Comparison of ENCODE assay signal across 7 cellular contexts in the genomic region with DNA sequence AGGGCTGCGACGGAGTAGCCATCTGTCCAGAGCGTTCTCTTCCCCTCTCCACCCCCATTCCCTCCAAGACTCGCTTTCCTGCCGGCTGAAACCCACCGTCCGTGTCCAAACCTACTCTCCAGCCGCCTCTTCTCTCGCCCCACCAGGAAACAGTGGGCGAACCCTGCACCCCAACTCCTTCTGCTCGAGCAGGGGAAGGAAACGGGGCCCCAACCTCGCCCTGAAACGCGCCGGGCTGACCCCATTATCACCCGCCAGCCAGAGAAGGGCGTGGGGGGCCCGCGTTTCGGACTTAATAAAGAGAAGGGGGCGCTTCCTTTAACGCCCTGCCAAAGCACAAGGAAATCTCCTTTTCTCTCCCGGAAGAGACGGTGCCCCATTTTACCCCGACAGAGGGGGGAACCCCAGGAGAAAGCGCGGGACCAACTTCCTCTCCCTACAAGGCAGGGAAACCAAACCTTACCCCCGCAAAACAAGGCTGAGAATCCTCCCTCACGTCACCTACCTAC. TPM values are rescaled to one million over a fixed set of nuclear protein-coding genes. Genes with fewer than 3 reads are reported as not detected.
DNase-seq lines count a peak whose midpoint lies in the region; ATAC-seq, FAIRE-seq and TF ChIP-seq lines count a peak whose summit lies in the region.

No MANE protein-coding gene starts in this region.

- peak overlapping the region; percentile 100 for H3K9ac ChIP-seq in HepG2 (ENCODE audit: insufficient read depth, low read depth, low read length)

- no peak for TF ChIP-seq RAD21 in HepG2 (CRISPR knock-in tag; IDR thresholded peaks at IDR 0.05)

- no peak overlapping the region for H2AFZ ChIP-seq in HepG2 (ENCODE audit: low read length)

- no peak for TF ChIP-seq EP300 in HepG2 (IDR thresholded peaks at IDR 0.05; ENCODE audit: low read depth in 2 of 2, low read length in 2 of 2)
- no peak for TF ChIP-seq EP300 in HepG2 (CRISPR knock-in tag; IDR thresholded peaks at IDR 0.05; ENCODE audit: borderline replicate concordance)

- H3K9me3 ChIP-seq in HepG2 (ENCODE audit: low read length): no peaks in the 10 kb centered on the region

- peaks cover 54 to 57% (median 55%) of the 10 kb centered on the region in 3 donors for H3K4me1 Mint-ChIP-seq in T-cell

- no TSS peak for BruUV-seq in HepG2 (replicated peaks; lab: Mats Ljungman, UMichigan)

- peaks cover 18% of the 10 kb centered on the region for H3K36me3 Mint-ChIP-seq in T-cell

- H3K79me2 ChIP-seq in HepG2 (ENCODE audit: insufficient read depth, low read length): peaks cover 49% of the 10 kb centered on the region

- H3K27ac ChIP-seq in brain microvascular endothelial cell: peak overlapping the region; percentile 99
- H3K27ac ChIP-seq in HepG2 (ENCODE audit: extremely low read length, insufficient read depth, low read length): peak overlapping the region; percentile 100

- H3K36me3 ChIP-seq in H7 (replicated peaks; ENCODE audit: control insufficient read depth, insufficient read depth, low read length) (peaks cover 3% of the 10 kb centered on the region), brain microvascular endothelial cell (replicated peaks) (no peaks in the 10 kb centered on the region), HepG2 (replicated peaks in 1 of 2; ENCODE audit: control insufficient read depth in 1 of 2, insufficient read depth in 2 of 2, low read length in 2 of 2) (peaks cover 0 to 1% of the 10 kb centered on the region in 2 experiments; a peak in 1 of 5 replicates)

- no peaks in the 10 kb centered on the region for H3K9me3 Mint-ChIP-seq in T-cell

- H4K20me1 ChIP-seq in HepG2 (ENCODE audit: insufficient read depth, low read length): no peaks in the 10 kb centered on the region; the same call in 1 of the 2 replicates

- H3K4me3 ChIP-seq in H7 (ENCODE audit: insufficient read depth, low read depth, low read length) (peak overlapping the region; percentile 91), brain microvascular endothelial cell (ENCODE audit: low read depth, low read length) (peak overlapping the region; percentile 94), HepG2 (replicated peaks in 1 of 3; ENCODE audit: insufficient read depth in 1 of 3, low read depth in 2 of 3, low read length in 3 of 3) (peak overlapping the region; percentile 85 to 94 (median 88))

- no peaks in the 10 kb centered on the region for H3K27me3 Mint-ChIP-seq in T-cell

- H3K27me3 ChIP-seq in H7 (ENCODE audit: control insufficient read depth, insufficient read depth, low read length) (no peaks in the 10 kb centered on the region), brain microvascular endothelial cell (replicated peaks) (no peaks in the 10 kb centered on the region), HepG2 (ENCODE audit: control insufficient read depth in 1 of 2, insufficient read depth in 2 of 2, low read length in 2 of 2) (no peaks in the 10 kb centered on the region; a peak in 1 of 5 replicates)

- no peak for ATAC-seq in T-cell (replicated peaks in 1 of 4)
- ATAC-seq in HepG2: no peak
- no peak for ATAC-seq in HG02678 (IDR thresholded peaks at IDR 0.05; ENCODE audit: unreplicated experiment)
- no peak for ATAC-seq in HG03469 (IDR thresholded peaks at IDR 0.05; ENCODE audit: unreplicated experiment)

- in situ Hi-C loops in brain microvascular endothelial cell (cut with HindIII; ENCODE audit: low pct_ligation_motif_present, low sequenced_read_pairs) (no loop called here), HepG2 (cut with HindIII; ENCODE audit: extremely low pct_ligation_motif_present, low pct_unique_long_range_greater_than_20kb) (no loop called here)

- WGBS in HepG2 (ENCODE audit: low lambda C conversion rate): 2% methylated on average over 20 of the region's 30 CpGs

- intact Hi-C loops in HepG2 (cut with micrococcal nuclease; ENCODE audit: unreplicated experiment): no loop called here

- peak overlapping the region; percentile 92 to 99 (median 95) for H3K4me3 Mint-ChIP-seq in T-cell

- TF ChIP-seq POLR2A in HepG2 (IDR thresholded peaks at IDR 0.05; ENCODE audit: insufficient read depth in 1 of 2, low read depth in 2 of 2, low read length in 2 of 2): peak; percentile 2 to 28; a peak in 2 of 4 replicates

- H3K4me2 ChIP-seq in HepG2 (ENCODE audit: low read depth, low read length): peak overlapping the region; percentile 97

- CTCF ChIA-PET in T-cell (lab: Charles Lee): no interaction called here
- CTCF ChIA-PET in HepG2 (lab: Yijun Ruan, JAX; ENCODE audit: low intra/inter-chr PET ratio, low total read pairs): no interaction called here

- DNase-seq in H7 (no peak), T-cell (peak; percentile 19 to 62 (median 41)), brain microvascular endothelial cell (no peak), HepG2 (ENCODE audit: low spot score) (no peak)
- peak; percentile 17 for DNase-seq in stimulated activated CD8-positive, alpha-beta memory T cell treated with anti-CD3 and anti-CD28 coated beads, Interleukin-7, amount 100 ng/mL, for 24 hours (ENCODE audit: low read depth)

- TF ChIP-seq CTCF in brain microvascular endothelial cell (IDR thresholded peaks at IDR 0.05; ENCODE audit: low read depth, low read length, missing control alignments) (no peak), HepG2 (CRISPR knock-in tag; IDR thresholded peaks at IDR 0.05) (no peak)

- no peak for FAIRE-seq in HepG2 (lab: Jason Lieb, UNC)

- POLR2A ChIA-PET in T-cell (lab: Charles Lee) (interaction anchor here in 1 of 2 donors (0.6 kb wide), 1 partner anchor 1882 kb away, joined by 3 read pairs; the partner anchor contains the start of gene RUVBL2), HepG2 (lab: Yijun Ruan, JAX) (interaction anchor here (2.9 to 11.5 kb wide), 2 partner anchors 16 to 21 kb away, joined by 46 to 456 read pairs; partner anchors contain the start of gene SAE1)

- peak overlapping the region; percentile 99 to 100 for H3K27ac Mint-ChIP-seq in T-cell

- H3K4me1 ChIP-seq in HepG2 (ENCODE audit: insufficient read depth, low read length): peaks cover 58% of the 10 kb centered on the region

TF ChIP-seq in HepG2, 621 proteins besides CTCF, POLR2A, EP300 and RAD21 (continues in another document):
- 0 out of 2 replicates have a peak, but pooled peaks have one; percentile 5 for TF ChIP-seq ZBTB7B (CRISPR knock-in tag; IDR thresholded peaks at IDR 0.05)
- no peak for TF ChIP-seq CC2D1A (CRISPR knock-in tag; IDR thresholded peaks at IDR 0.05)
- TF ChIP-seq HNRNPK (IDR thresholded peaks at IDR 0.05; ENCODE audit: low read depth, low read length, poor library complexity, severe bottlenecking): peak; percentile 58
- no peak for TF ChIP-seq ZNF205 (CRISPR knock-in tag; IDR thresholded peaks at IDR 0.05)
- TF ChIP-seq GABPB1 (CRISPR knock-in tag; IDR thresholded peaks at IDR 0.05): peak; percentile 17; the same call in 1 of the 2 replicates

RNA-seq across cellular contexts. Expression of gene ZC3H4, which starts 2.4 kb away (rescaled TPM):
- 13.4 and 14.5 TPM in 2 replicates for total RNA-seq in H7 (2014; rRNA removed; shearing (Covaris generic))
- total RNA-seq in T-cell (10 to 100 TPM; 64.0 to 81.4 (median 72.3) TPM), HepG2 (2016; rRNA removed; fragmentation: Illumina TruSeq; extraction: Trizol) (10.7 and 11.2 TPM in 2 replicates)
- total RNA-seq in HepG2 (2016; cell fraction: cytosol; rRNA removed; fragmentation: Illumina TruSeq; extraction: Trizol; ENCODE audit: low read depth): 1.5 and 1.6 TPM in 2 replicates
- total RNA-seq in HepG2 (2016; cell fraction: insoluble cytoplasmic fraction; rRNA removed; fragmentation: Illumina TruSeq; extraction: Trizol): 9.3 and 12.3 TPM in 2 replicates
- total RNA-seq in HepG2 (2016; cell fraction: membrane; rRNA removed; fragmentation: Illumina TruSeq; extraction: Trizol): 5.3 and 5.7 TPM in 2 replicates
- total RNA-seq in HepG2 (2016; cell fraction: nucleus; rRNA removed; fragmentation: Illumina TruSeq; extraction: Trizol): 13.6 and 15.3 TPM in 2 replicates
- 1.8 and 2.7 TPM in 2 replicates for polyA plus RNA-seq in HepG2 (2011; rRNA removed)
- polyA plus RNA-seq in HepG2 (2011; cell fraction: cytosol; rRNA removed): 1.0 and 1.3 TPM in 2 replicates
- 6.8 and 8.8 TPM in 2 replicates for polyA plus RNA-seq in HepG2 (2011; cell fraction: nucleus; rRNA removed)
- polyA plus RNA-seq in HepG2 (2012): 9.4 and 14.6 TPM in 2 replicates
- 0.51 and 0.61 TPM in 2 replicates for polyA plus RNA-seq in HepG2 (2016; cell fraction: cytosol; fragmentation: Illumina TruSeq; extraction: Trizol; ENCODE audit: low read depth)
- polyA plus RNA-seq in HepG2 (2016; cell fraction: insoluble cytoplasmic fraction; fragmentation: Illumina TruSeq; extraction: Trizol; ENCODE audit: low read depth): 9.8 and 11.1 TPM in 2 replicates
- polyA plus RNA-seq in HepG2 (2016; cell fraction: membrane; fragmentation: Illumina TruSeq; extraction: Trizol; ENCODE audit: low read depth): 1.3 and 1.9 TPM in 2 replicates
- 27.0 and 29.7 TPM in 2 replicates for polyA plus RNA-seq in HepG2 (2016; cell fraction: nucleus; fragmentation: Illumina TruSeq; extraction: Trizol; ENCODE audit: insufficient read depth, low read depth)
- polyA minus RNA-seq in HepG2 (2011; rRNA and poly(A)+ RNA removed; ENCODE audit: low replicate concordance): 7.1 and 12.2 TPM in 2 replicates
- 4.8 and 6.7 TPM in 2 replicates for polyA minus RNA-seq in HepG2 (2011; cell fraction: cytosol; rRNA and poly(A)+ RNA removed)
- 7.2 and 8.1 TPM in 2 replicates for polyA minus RNA-seq in HepG2 (2011; cell fraction: nucleus; rRNA and poly(A)+ RNA removed)

RNA-seq across cellular contexts. Expression of gene SAE1, which starts 19.5 kb away (rescaled TPM):
- 271 and 298 TPM in 2 replicates for total RNA-seq in H7 (2014; rRNA removed; shearing (Covaris generic))
- total RNA-seq in T-cell: 10 to 100 TPM; 42.6 to 54.9 (median 44.0) TPM
- total RNA-seq in HepG2 (2016; rRNA removed; fragmentation: Illumina TruSeq; extraction: Trizol): 197 and 250 TPM in 2 replicates
- 27.4 and 28.3 TPM in 2 replicates for total RNA-seq in HepG2 (2016; cell fraction: cytosol; rRNA removed; fragmentation: Illumina TruSeq; extraction: Trizol; ENCODE audit: low read depth)
- 203 and 249 TPM in 2 replicates for total RNA-seq in HepG2 (2016; cell fraction: insoluble cytoplasmic fraction; rRNA removed; fragmentation: Illumina TruSeq; extraction: Trizol)
- 68.8 and 71.8 TPM in 2 replicates for total RNA-seq in HepG2 (2016; cell fraction: membrane; rRNA removed; fragmentation: Illumina TruSeq; extraction: Trizol)
- total RNA-seq in HepG2 (2016; cell fraction: nucleus; rRNA removed; fragmentation: Illumina TruSeq; extraction: Trizol): 79.5 and 90.1 TPM in 2 replicates
- polyA plus RNA-seq in HepG2 (2011; rRNA removed): 73.2 and 87.6 TPM in 2 replicates
- 88.2 and 89.6 TPM in 2 replicates for polyA plus RNA-seq in HepG2 (2011; cell fraction: cytosol; rRNA removed)
- 26.8 and 31.7 TPM in 2 replicates for polyA plus RNA-seq in HepG2 (2011; cell fraction: nucleus; rRNA removed)
- 92.3 and 105 TPM in 2 replicates for polyA plus RNA-seq in HepG2 (2012)
- polyA plus RNA-seq in HepG2 (2016; cell fraction: cytosol; fragmentation: Illumina TruSeq; extraction: Trizol; ENCODE audit: low read depth): 24.4 and 24.9 TPM in 2 replicates
- 266 and 269 TPM in 2 replicates for polyA plus RNA-seq in HepG2 (2016; cell fraction: insoluble cytoplasmic fraction; fragmentation: Illumina TruSeq; extraction: Trizol; ENCODE audit: low read depth)
- 52.5 and 52.7 TPM in 2 replicates for polyA plus RNA-seq in HepG2 (2016; cell fraction: membrane; fragmentation: Illumina TruSeq; extraction: Trizol; ENCODE audit: low read depth)
- polyA plus RNA-seq in HepG2 (2016; cell fraction: nucleus; fragmentation: Illumina TruSeq; extraction: Trizol; ENCODE audit: insufficient read depth, low read depth): 107 and 114 TPM in 2 replicates
- 68.8 and 79.3 TPM in 2 replicates for polyA minus RNA-seq in HepG2 (2011; rRNA and poly(A)+ RNA removed; ENCODE audit: low replicate concordance)
- 36.7 and 40.2 TPM in 2 replicates for polyA minus RNA-seq in HepG2 (2011; cell fraction: cytosol; rRNA and poly(A)+ RNA removed)
- 15.1 and 20.1 TPM in 2 replicates for polyA minus RNA-seq in HepG2 (2011; cell fraction: nucleus; rRNA and poly(A)+ RNA removed)

Comparison
In these comparisons a context has a peak if more than half of its experiments do, and no peak if none do; other contexts are left out.
1. DNase-seq: peak in T-cell (34 of 34) and stimulated activated CD8-positive, alpha-beta memory T cell treated with anti-CD3 and anti-CD28 coated beads, Interleukin-7, amount 100 ng/mL, for 24 hours (single experiment); none in H7 (single experiment), brain microvascular endothelial cell (single experiment) and HepG2 (single experiment).
2. Peak in every context shown above with its lines, with median percentiles within 50 percentile points of each other: H3K4me3 ChIP-seq.